Comparison of ENCODE assay signal across 1 cellular context in the genomic region with DNA sequence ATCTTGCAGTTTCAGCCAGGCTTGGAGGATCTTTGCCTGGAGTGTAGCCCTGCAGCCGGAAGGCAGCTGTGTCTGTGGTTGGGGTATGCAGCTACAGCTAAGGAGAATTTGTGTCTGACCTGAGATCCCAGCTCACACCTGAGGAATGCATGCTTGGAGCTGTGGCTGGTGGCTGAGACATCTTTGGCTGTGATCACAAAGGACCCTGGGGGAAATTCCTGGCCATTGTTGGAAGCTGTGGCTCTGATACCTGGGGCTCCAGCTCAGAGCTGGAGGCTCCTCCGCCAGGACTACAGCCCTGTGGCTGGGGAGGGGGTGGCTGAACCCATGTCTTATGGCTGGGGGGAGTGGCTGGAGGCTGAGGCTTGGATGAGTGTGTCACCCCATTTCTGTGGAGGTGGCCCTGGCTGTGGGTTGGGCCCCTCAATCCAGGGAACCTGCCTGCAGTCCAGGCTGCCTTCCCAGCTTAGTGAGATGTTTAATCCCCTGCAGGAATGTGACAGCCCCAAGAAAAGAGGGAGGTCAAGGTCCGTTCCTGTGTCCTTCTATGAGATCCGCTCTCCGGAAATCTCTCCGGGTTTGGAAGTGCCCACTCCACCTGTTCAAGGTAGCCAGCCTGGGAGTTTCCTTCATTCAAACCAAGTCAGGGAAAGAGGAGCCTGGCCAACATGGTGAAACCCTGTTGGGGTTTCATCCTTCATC.
A peak's percentile ranks its signal among the peaks of the same experiment; 100 is the strongest.
TF ChIP-seq lines count a peak whose summit lies in the region.

No MANE protein-coding gene starts in this region.

TF ChIP-seq in HepG2, 621 proteins besides CTCF, POLR2A, EP300 and RAD21:
- TF ChIP-seq, protein P1, sequence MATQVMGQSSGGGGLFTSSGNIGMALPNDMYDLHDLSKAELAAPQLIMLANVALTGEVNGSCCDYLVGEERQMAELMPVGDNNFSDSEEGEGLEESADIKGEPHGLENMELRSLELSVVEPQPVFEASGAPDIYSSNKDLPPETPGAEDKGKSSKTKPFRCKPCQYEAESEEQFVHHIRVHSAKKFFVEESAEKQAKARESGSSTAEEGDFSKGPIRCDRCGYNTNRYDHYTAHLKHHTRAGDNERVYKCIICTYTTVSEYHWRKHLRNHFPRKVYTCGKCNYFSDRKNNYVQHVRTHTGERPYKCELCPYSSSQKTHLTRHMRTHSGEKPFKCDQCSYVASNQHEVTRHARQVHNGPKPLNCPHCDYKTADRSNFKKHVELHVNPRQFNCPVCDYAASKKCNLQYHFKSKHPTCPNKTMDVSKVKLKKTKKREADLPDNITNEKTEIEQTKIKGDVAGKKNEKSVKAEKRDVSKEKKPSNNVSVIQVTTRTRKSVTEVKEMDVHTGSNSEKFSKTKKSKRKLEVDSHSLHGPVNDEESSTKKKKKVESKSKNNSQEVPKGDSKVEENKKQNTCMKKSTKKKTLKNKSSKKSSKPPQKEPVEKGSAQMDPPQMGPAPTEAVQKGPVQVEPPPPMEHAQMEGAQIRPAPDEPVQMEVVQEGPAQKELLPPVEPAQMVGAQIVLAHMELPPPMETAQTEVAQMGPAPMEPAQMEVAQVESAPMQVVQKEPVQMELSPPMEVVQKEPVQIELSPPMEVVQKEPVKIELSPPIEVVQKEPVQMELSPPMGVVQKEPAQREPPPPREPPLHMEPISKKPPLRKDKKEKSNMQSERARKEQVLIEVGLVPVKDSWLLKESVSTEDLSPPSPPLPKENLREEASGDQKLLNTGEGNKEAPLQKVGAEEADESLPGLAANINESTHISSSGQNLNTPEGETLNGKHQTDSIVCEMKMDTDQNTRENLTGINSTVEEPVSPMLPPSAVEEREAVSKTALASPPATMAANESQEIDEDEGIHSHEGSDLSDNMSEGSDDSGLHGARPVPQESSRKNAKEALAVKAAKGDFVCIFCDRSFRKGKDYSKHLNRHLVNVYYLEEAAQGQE (IDR thresholded peaks at IDR 0.05; ENCODE audit: borderline replicate concordance in 1 of 2, low read depth in 1 of 2, low read length in 2 of 2): no peak
- TF ChIP-seq, protein P2, sequence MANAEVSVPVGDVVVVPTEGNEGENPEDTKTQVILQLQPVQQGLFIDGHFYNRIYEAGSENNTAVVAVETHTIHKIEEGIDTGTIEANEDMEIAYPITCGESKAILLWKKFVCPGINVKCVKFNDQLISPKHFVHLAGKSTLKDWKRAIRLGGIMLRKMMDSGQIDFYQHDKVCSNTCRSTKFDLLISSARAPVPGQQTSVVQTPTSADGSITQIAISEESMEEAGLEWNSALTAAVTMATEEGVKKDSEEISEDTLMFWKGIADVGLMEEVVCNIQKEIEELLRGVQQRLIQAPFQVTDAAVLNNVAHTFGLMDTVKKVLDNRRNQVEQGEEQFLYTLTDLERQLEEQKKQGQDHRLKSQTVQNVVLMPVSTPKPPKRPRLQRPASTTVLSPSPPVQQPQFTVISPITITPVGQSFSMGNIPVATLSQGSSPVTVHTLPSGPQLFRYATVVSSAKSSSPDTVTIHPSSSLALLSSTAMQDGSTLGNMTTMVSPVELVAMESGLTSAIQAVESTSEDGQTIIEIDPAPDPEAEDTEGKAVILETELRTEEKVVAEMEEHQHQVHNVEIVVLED (CRISPR knock-in tag; IDR thresholded peaks at IDR 0.05; ENCODE audit: borderline replicate concordance): no peak
- TF ChIP-seq SALL1 (CRISPR knock-in tag; IDR thresholded peaks at IDR 0.05) (0 out of 2 replicates have a peak, but pooled peaks have one; percentile 15), TCF7L2 (IDR thresholded peaks at IDR 0.05; ENCODE audit: low read depth, low read length) (no peak), ZNF572 (CRISPR knock-in tag; IDR thresholded peaks at IDR 0.05) (no peak), RBM22 (optimal IDR thresholded peaks at IDR 0.05; ENCODE audit: low read length) (no peak), SYNCRIP (IDR thresholded peaks at IDR 0.05; ENCODE audit: insufficient read depth, low read depth, low read length) (no peak), ATF7 (IDR thresholded peaks at IDR 0.05) (no peak), ATF7 (CRISPR knock-in tag; IDR thresholded peaks at IDR 0.05) (no peak), ZBTB20 (CRISPR knock-in tag; IDR thresholded peaks at IDR 0.05; ENCODE audit: borderline replicate concordance, low read depth) (no peak), MIER2 (CRISPR knock-in tag; IDR thresholded peaks at IDR 0.05) (no peak), RARA (CRISPR knock-in tag; IDR thresholded peaks at IDR 0.05) (no peak), TEAD3 (CRISPR knock-in tag; optimal IDR thresholded peaks at IDR 0.05; ENCODE audit: borderline replicate concordance) (peak; percentile 31), ZNF17 (CRISPR knock-in tag; IDR thresholded peaks at IDR 0.05) (no peak), MED8 (CRISPR knock-in tag; IDR thresholded peaks at IDR 0.05; ENCODE audit: insufficient replicate concordance) (no peak), MYC (CRISPR knock-in tag; IDR thresholded peaks at IDR 0.05; ENCODE audit: borderline replicate concordance) (no peak), ZSCAN30 (CRISPR knock-in tag; IDR thresholded peaks at IDR 0.05) (no peak), ZNF749 (CRISPR knock-in tag; IDR thresholded peaks at IDR 0.05; ENCODE audit: borderline replicate concordance) (no peak), STAG1 (CRISPR knock-in tag; IDR thresholded peaks at IDR 0.05) (no peak), POLR2AphosphoS5 (IDR thresholded peaks at IDR 0.05; ENCODE audit: low read depth, low read length) (no peak), ZNF225 (CRISPR knock-in tag; IDR thresholded peaks at IDR 0.05) (no peak), KDM5B (CRISPR knock-in tag; IDR thresholded peaks at IDR 0.05; ENCODE audit: borderline replicate concordance) (no peak)
- TF ChIP-seq, protein P3, sequence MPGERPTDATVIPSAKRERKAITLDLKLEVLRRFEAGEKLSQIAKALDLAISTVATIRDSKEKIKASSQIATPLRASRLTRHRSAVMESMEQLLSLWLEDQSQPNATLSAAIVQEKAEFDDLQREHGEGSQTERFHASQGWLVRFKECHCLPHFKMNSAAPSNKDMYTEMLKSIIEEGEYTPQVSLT (CRISPR knock-in tag; IDR thresholded peaks at IDR 0.05; ENCODE audit: borderline replicate concordance, low read depth): no peak
- TF ChIP-seq, protein P4, sequence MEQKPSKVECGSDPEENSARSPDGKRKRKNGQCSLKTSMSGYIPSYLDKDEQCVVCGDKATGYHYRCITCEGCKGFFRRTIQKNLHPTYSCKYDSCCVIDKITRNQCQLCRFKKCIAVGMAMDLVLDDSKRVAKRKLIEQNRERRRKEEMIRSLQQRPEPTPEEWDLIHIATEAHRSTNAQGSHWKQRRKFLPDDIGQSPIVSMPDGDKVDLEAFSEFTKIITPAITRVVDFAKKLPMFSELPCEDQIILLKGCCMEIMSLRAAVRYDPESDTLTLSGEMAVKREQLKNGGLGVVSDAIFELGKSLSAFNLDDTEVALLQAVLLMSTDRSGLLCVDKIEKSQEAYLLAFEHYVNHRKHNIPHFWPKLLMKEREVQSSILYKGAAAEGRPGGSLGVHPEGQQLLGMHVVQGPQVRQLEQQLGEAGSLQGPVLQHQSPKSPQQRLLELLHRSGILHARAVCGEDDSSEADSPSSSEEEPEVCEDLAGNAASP (CRISPR knock-in tag; IDR thresholded peaks at IDR 0.05; ENCODE audit: borderline replicate concordance): no peak
- TF ChIP-seq, protein P5, sequence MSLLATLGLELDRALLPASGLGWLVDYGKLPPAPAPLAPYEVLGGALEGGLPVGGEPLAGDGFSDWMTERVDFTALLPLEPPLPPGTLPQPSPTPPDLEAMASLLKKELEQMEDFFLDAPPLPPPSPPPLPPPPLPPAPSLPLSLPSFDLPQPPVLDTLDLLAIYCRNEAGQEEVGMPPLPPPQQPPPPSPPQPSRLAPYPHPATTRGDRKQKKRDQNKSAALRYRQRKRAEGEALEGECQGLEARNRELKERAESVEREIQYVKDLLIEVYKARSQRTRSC (CRISPR knock-in tag; IDR thresholded peaks at IDR 0.05; ENCODE audit: low read depth): no peak
- TF ChIP-seq, protein P6, sequence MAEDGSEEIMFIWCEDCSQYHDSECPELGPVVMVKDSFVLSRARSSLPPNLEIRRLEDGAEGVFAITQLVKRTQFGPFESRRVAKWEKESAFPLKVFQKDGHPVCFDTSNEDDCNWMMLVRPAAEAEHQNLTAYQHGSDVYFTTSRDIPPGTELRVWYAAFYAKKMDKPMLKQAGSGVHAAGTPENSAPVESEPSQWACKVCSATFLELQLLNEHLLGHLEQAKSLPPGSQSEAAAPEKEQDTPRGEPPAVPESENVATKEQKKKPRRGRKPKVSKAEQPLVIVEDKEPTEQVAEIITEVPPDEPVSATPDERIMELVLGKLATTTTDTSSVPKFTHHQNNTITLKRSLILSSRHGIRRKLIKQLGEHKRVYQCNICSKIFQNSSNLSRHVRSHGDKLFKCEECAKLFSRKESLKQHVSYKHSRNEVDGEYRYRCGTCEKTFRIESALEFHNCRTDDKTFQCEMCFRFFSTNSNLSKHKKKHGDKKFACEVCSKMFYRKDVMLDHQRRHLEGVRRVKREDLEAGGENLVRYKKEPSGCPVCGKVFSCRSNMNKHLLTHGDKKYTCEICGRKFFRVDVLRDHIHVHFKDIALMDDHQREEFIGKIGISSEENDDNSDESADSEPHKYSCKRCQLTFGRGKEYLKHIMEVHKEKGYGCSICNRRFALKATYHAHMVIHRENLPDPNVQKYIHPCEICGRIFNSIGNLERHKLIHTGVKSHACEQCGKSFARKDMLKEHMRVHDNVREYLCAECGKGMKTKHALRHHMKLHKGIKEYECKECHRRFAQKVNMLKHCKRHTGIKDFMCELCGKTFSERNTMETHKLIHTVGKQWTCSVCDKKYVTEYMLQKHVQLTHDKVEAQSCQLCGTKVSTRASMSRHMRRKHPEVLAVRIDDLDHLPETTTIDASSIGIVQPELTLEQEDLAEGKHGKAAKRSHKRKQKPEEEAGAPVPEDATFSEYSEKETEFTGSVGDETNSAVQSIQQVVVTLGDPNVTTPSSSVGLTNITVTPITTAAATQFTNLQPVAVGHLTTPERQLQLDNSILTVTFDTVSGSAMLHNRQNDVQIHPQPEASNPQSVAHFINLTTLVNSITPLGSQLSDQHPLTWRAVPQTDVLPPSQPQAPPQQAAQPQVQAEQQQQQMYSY (CRISPR knock-in tag; IDR thresholded peaks at IDR 0.05): peak; percentile 57; the same call in 1 of the 2 replicates
